Comparison of ENCODE assay signal across 19 cellular contexts in genomic region chr1:243732627-243733026, GRCh38.
DNase-seq lines count a peak whose midpoint lies in the region; ATAC-seq and TF ChIP-seq lines count a peak whose summit lies in the region.
"Had no signal": no experiment of that assay in that cellular context is flagged by ENCODE, and none has a peak within 500 bp of the region (broad histone marks: within the 10 kb centered on the region; RNA-seq: fewer than 3 reads in every experiment).

No MANE protein-coding gene starts in this region.

- no peak overlapping the region for H4K91ac ChIP-seq in trophoblast cell (ENCODE audit: low read depth, low read length)

- no peak overlapping the region for H2BK120ac ChIP-seq in trophoblast cell (ENCODE audit: insufficient read depth, low read length, poor library complexity)

- no peak overlapping the region for H3K14ac ChIP-seq in trophoblast cell (ENCODE audit: low read length)

- H3K4me1 Mint-ChIP-seq in GM23338 (peaks cover 43% of the 10 kb centered on the region), natural killer cell (peaks cover 58 to 77% of the 10 kb centered on the region in 2 donors)

- TF ChIP-seq CTCF in GM23338 (conservative IDR thresholded peaks at IDR 0.05; ENCODE audit: low read depth in 2 of 2) (no peak), natural killer cell (IDR thresholded peaks at IDR 0.05) (no peak), tibial artery (IDR thresholded peaks at IDR 0.05) (no peak)

- ATAC-seq in GM23338 (peak; percentile 71), natural killer cell (no peak), HG02623 (IDR thresholded peaks at IDR 0.05; ENCODE audit: unreplicated experiment) (no peak)
- ATAC-seq: activated CD8-positive, alpha-beta memory T cell treated with anti-CD3 and anti-CD28 coated beads, Interleukin-2, amount 10 ng/mL, durations not matched to agents 7 days and 5 days; left colon; Right ventricle myocardium inferior had no signal

- no peak overlapping the region for H2BK12ac ChIP-seq in trophoblast cell (ENCODE audit: low read length)

- H2BK5ac ChIP-seq in trophoblast cell (ENCODE audit: low read depth, low read length, poor library complexity), result no peak overlapping the region

- H4K8ac ChIP-seq in trophoblast cell (ENCODE audit: low read depth, low read length), result no peak overlapping the region

- H3K4me1 ChIP-seq in GM23338 (ENCODE audit: insufficient read depth) (peaks cover 29% of the 10 kb centered on the region), trophoblast cell (ENCODE audit: control insufficient read depth in 1 of 2, insufficient read depth in 2 of 2, low read length in 2 of 2) (no peaks in the 10 kb centered on the region), tibial artery (peaks cover 0 to 57% (median 18%) of the 10 kb centered on the region in 4 donors)

- no peak overlapping the region for H4K12ac ChIP-seq in trophoblast cell (ENCODE audit: low read depth, low read length)

- H2AFZ ChIP-seq in GM23338 (no peak overlapping the region), trophoblast cell (ENCODE audit: insufficient read depth, low read length, poor library complexity) (no peak overlapping the region)

- H3K23ac ChIP-seq in trophoblast cell (ENCODE audit: low read length), result no peak overlapping the region

- no peak overlapping the region for H3K27ac Mint-ChIP-seq in GM23338
- peak overlapping the region; percentile 15 to 87 for H3K27ac Mint-ChIP-seq in natural killer cell
- H3K27ac Mint-ChIP-seq: HFFc6, IgD-negative memory B cell had no signal

- no peak overlapping the region for H3K4me3 Mint-ChIP-seq in GM23338
- H3K4me3 Mint-ChIP-seq in natural killer cell, result peak overlapping the region; percentile 58
- H3K4me3 Mint-ChIP-seq: activated CD8-positive, alpha-beta memory T cell treated with anti-CD3 and anti-CD28 coated beads, Interleukin-2, amount 10 ng/mL, durations not matched to agents 7 days and 5 days; HFFc6 had no signal

- H3K36me3 Mint-ChIP-seq in GM23338 (ENCODE audit: low read depth) (peaks cover 15% of the 10 kb centered on the region), natural killer cell (no peaks in the 10 kb centered on the region)

- H3K4me3 ChIP-seq in GM23338 (no peak overlapping the region), trophoblast cell (ENCODE audit: low read depth, low read length) (no peak overlapping the region), tibial artery (no peak overlapping the region)
- H3K4me3 ChIP-seq: sigmoid colon had no signal

- H3K4me2 ChIP-seq in GM23338 (0 out of 2 replicates have a peak overlapping the region, but pooled peaks have one; percentile 19), trophoblast cell (ENCODE audit: low read length) (no peak overlapping the region)

- no peaks in the 10 kb centered on the region for H3K79me1 ChIP-seq in trophoblast cell (ENCODE audit: low read length)

- H3K4ac ChIP-seq in trophoblast cell (ENCODE audit: low read depth, low read length), result no peak overlapping the region

- no peak overlapping the region for H2AK5ac ChIP-seq in trophoblast cell (ENCODE audit: low read length)

- peak overlapping the region; percentile 84; the same call in 1 of the 2 replicates for H3K27ac ChIP-seq in GM23338 (ENCODE audit: low read depth)
- H3K27ac ChIP-seq in trophoblast cell (ENCODE audit: low read depth, low read length), result no peak overlapping the region
- H3K27ac ChIP-seq in tibial artery, result no peak overlapping the region

- DNase-seq in GM23338 (ENCODE audit: low spot score), result peak; percentile 45
- peak; percentile 77 for DNase-seq in NCI-H1092 treated with DMSO at 0.1 percent for 48 hours (lab: John Stamatoyannopoulos, UW)
- DNase-seq in NCI-H69 (lab: John Stamatoyannopoulos, UW), result peak; percentile 91
- DNase-seq in natural killer cell, result no peak
- DNase-seq in trophoblast cell, result no peak
- DNase-seq in tibial artery, result no peak
- DNase-seq: activated CD4-positive, CD25-positive, alpha-beta regulatory T cell; activated CD8-positive, alpha-beta memory T cell treated with anti-CD3 and anti-CD28 coated beads, Interleukin-2, amount 10 ng/mL, durations not matched to agents 7 days and 5 days; activated effector memory CD4-positive, alpha-beta T cell treated with Interleukin-2 at 50 U/mL for 16 hours; amniotic stem cell; HFFc6; left colon; NCI-H1694 treated with DMSO at 0.1 percent for 48 hours; sigmoid colon; stimulated activated CD4-positive, alpha-beta T cell treated with anti-CD3 and anti-CD28 coated beads, Interleukin-2, amount 100 ng/mL, for 48 hours; T-helper 2 cell had no signal

- intact Hi-C loops in natural killer cell (cut with micrococcal nuclease), result no loop called here
- intact Hi-C loops in tibial artery (cut with DNase I; ENCODE audit: low total_unique reads), result no loop called here

- no peak overlapping the region for H3K9ac ChIP-seq in trophoblast cell (ENCODE audit: low read length)

- H3K18ac ChIP-seq in trophoblast cell (ENCODE audit: low read length), result no peak overlapping the region

- no peaks in the 10 kb centered on the region for H4K20me1 ChIP-seq in GM23338 (replicated peaks; ENCODE audit: insufficient read depth)

- H3K27me3 ChIP-seq in GM23338 (ENCODE audit: insufficient read depth) (no peaks in the 10 kb centered on the region), trophoblast cell (ENCODE audit: insufficient read depth, low read length) (no peaks in the 10 kb centered on the region), tibial artery (no peaks in the 10 kb centered on the region)
- H3K27me3 ChIP-seq: sigmoid colon had no signal

- H3K9me3 ChIP-seq in trophoblast cell (ENCODE audit: insufficient read depth, low read depth, low read length) (no peaks in the 10 kb centered on the region), tibial artery (no peaks in the 10 kb centered on the region)
- H3K9me3 ChIP-seq: sigmoid colon had no signal

- H3F3A ChIP-seq in GM23338 (replicated peaks; ENCODE audit: low read depth), result no peaks in the 10 kb centered on the region

- no peaks in the 10 kb centered on the region for H3K36me3 ChIP-seq in GM23338 (ENCODE audit: insufficient read depth)
- H3K36me3 ChIP-seq in trophoblast cell (ENCODE audit: control insufficient read depth in 1 of 2, insufficient read depth in 2 of 2, low read length in 2 of 2), result peaks cover 0 to 4% of the 10 kb centered on the region in 2 experiments
- H3K36me3 ChIP-seq in tibial artery, result no peaks in the 10 kb centered on the region
- H3K36me3 ChIP-seq: sigmoid colon had no signal

- H3K9me3 Mint-ChIP-seq in GM23338, result peaks cover 5% of the 10 kb centered on the region; the same call in 2 of the 3 replicates
- no peaks in the 10 kb centered on the region for H3K9me3 Mint-ChIP-seq in natural killer cell
- H3K9me3 Mint-ChIP-seq: HFFc6, IgD-negative memory B cell had no signal

- no peaks in the 10 kb centered on the region for H3K79me2 ChIP-seq in GM23338 (replicated peaks; ENCODE audit: insufficient read depth)
- no peaks in the 10 kb centered on the region for H3K79me2 ChIP-seq in trophoblast cell (ENCODE audit: control insufficient read depth, insufficient read depth, low read length, poor library complexity)

- H3K27me3 Mint-ChIP-seq in GM23338 (ENCODE audit: insufficient read depth, low read depth, poor library complexity) (no peaks in the 10 kb centered on the region), natural killer cell (ENCODE audit: low read depth in 2 of 2) (no peaks in the 10 kb centered on the region)
- H3K27me3 Mint-ChIP-seq: activated CD8-positive, alpha-beta memory T cell treated with anti-CD3 and anti-CD28 coated beads, Interleukin-2, amount 10 ng/mL, durations not matched to agents 7 days and 5 days; IgD-negative memory B cell had no signal

- no peaks in the 10 kb centered on the region for H3K9me2 ChIP-seq in GM23338 (ENCODE audit: insufficient read depth)

TF ChIP-seq in GM23338, 12 proteins besides CTCF, POLR2A, EP300 and RAD21:
- TF ChIP-seq NANOG (IDR thresholded peaks at IDR 0.05; ENCODE audit: borderline replicate concordance) (peak; percentile 92), ZNF331 (CRISPR knock-in tag; IDR thresholded peaks at IDR 0.05; ENCODE audit: low read depth) (no peak)

Comparison
In these comparisons a context has a peak if more than half of its experiments do, and no peak if none do; other contexts are left out.
1. DNase-seq: peak in GM23338 (single experiment), NCI-H1092 treated with DMSO at 0.1 percent for 48 hours (single experiment) and NCI-H69 (single experiment); none in natural killer cell (single experiment), trophoblast cell (0 of 2) and tibial artery (0 of 2).